ENCODE assay signal across 1 cellular context in genomic region chr10:72038458-72039001, GRCh38.
TF ChIP-seq lines count a peak whose summit lies in the region.

No MANE protein-coding gene starts in this region.

TF ChIP-seq in HCT116, 20 proteins besides CTCF, POLR2A, EP300 and RAD21 (continued from another document):
- TF ChIP-seq REST (IDR thresholded peaks at IDR 0.05; ENCODE audit: low read depth) (no peak), EZH2 (IDR thresholded peaks at IDR 0.05) (no peak), SP1 (IDR thresholded peaks at IDR 0.05; ENCODE audit: low read depth) (no peak), TCF7L2 (IDR thresholded peaks at IDR 0.05; ENCODE audit: borderline replicate concordance, extremely low read depth, insufficient read depth, insufficient read length) (no peak)
